ENCODE assay signal across 13 cellular contexts in the genomic region with DNA sequence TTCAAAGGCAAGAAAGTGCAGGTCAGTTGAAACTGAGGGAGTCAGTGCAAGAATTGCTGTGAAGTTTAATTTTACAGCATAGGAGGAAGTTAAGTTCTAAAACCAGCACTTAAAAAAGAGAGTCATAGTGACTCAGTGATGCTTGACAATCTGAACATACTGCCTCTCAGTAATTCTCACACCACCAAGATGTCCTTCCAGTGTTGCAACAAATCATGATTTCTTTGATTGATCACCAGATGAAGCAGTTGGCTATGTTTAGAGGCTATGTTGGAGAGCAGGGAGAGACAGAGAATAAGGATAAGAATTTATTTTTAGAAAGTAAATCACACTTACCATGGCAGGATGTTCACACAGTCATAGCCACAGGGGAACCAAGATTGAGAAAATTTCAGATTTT. TPM values are rescaled to one million over a fixed set of nuclear protein-coding genes. Genes with fewer than 3 reads are reported as not detected.
A peak's percentile ranks its signal among the peaks of the same experiment; 100 is the strongest.
DNase-seq lines count a peak whose midpoint lies in the region; ATAC-seq and TF ChIP-seq lines count a peak whose summit lies in the region.
"Had no signal": no experiment of that assay in that cellular context is flagged by ENCODE, and none has a peak within 500 bp of the region (broad histone marks: within the 10 kb centered on the region; RNA-seq: fewer than 3 reads in every experiment).

No MANE protein-coding gene starts in this region.

- TF ChIP-seq CTCF in OCI-LY3 (IDR thresholded peaks at IDR 0.05; ENCODE audit: low read depth, low read length) (no peak), GM20000 (IDR thresholded peaks at IDR 0.05; ENCODE audit: extremely low read depth, missing control alignments) (no peak)

- DNase-seq in left ventricle myocardium superior = no peak
- no peak for DNase-seq in Right ventricle myocardium superior
- peak; percentile 37 for DNase-seq in germinal center (ENCODE audit: low spot score)
- no peak for DNase-seq in GM20000 (ENCODE audit: low spot score)
- no peak for DNase-seq in effector CD8-positive, alpha-beta T cell (lab: John Stamatoyannopoulos, UW)
- DNase-seq in superior temporal gyrus (ENCODE audit: extremely low spot score) = no peak
- DNase-seq: activated CD4-positive, alpha-beta T cell treated with anti-CD3 and anti-CD28 coated beads, Interleukin-2, amount 10 ng/mL, durations not matched to agents 24 days and 14 days; activated T-cell treated with anti-CD3 and anti-CD28 coated beads, Interleukin-2, amount 50 U/mL, for 48 hours; NCI-H1436 treated with DMSO at 0.1 percent for 48 hours; Peyer's patch; stomach had no signal

- peak overlapping the region; percentile 28 for H3K4me2 ChIP-seq in OCI-LY3 (ENCODE audit: low read length)

- H3K27me3 ChIP-seq in OCI-LY3 (ENCODE audit: low read depth, low read length) = peaks cover 4% of the 10 kb centered on the region; the same call in 1 of the 2 replicates
- H3K27me3 ChIP-seq: Peyer's patch, stomach had no signal

- peak; percentile 33 for ATAC-seq in left ventricle myocardium superior
- ATAC-seq in Right ventricle myocardium superior (ENCODE audit: poor library complexity) = no peak
- ATAC-seq in GM18861 (IDR thresholded peaks at IDR 0.05; ENCODE audit: unreplicated experiment) = no peak

- H3K36me3 ChIP-seq in OCI-LY3 (replicated peaks; ENCODE audit: low read depth, low read length) = no peaks in the 10 kb centered on the region
- H3K36me3 ChIP-seq: Peyer's patch, stomach had no signal

- H3K27ac ChIP-seq in OCI-LY3 (ENCODE audit: low read length) = no peak overlapping the region
- H3K27ac ChIP-seq: Peyer's patch had no signal

- H2AFZ ChIP-seq in OCI-LY3 (ENCODE audit: low read depth, low read length) = no peak overlapping the region

- no peak overlapping the region for H3K4me3 ChIP-seq in OCI-LY3 (ENCODE audit: low read length)
- H3K4me3 ChIP-seq: Peyer's patch, stomach had no signal

- H3K9ac ChIP-seq in OCI-LY3 (ENCODE audit: low read length) = no peak overlapping the region

- H4K20me1 ChIP-seq in OCI-LY3 (ENCODE audit: insufficient read depth, low read length) = peaks cover 36% of the 10 kb centered on the region; the same call in 1 of the 2 replicates

- no peaks in the 10 kb centered on the region for H3K9me3 ChIP-seq in OCI-LY3 (ENCODE audit: insufficient read depth, low read length)
- H3K9me3 ChIP-seq: Peyer's patch, stomach had no signal

- intact Hi-C loops in left ventricle myocardium superior (cut with micrococcal nuclease) (no loop called here), Right ventricle myocardium superior (cut with DNase I) (loop anchor here (10.0 kb wide), 1 partner anchor 377 kb away; no protein-coding TSS in a partner anchor)

- peaks cover 50% of the 10 kb centered on the region for H3K4me1 ChIP-seq in OCI-LY3 (ENCODE audit: low read length)

- no peaks in the 10 kb centered on the region for H3K79me2 ChIP-seq in OCI-LY3 (ENCODE audit: low read length)

RNA-seq across cellular contexts. Expression of gene TRIM2, which starts 13.2 kb away (rescaled TPM):
- total RNA-seq in left ventricle myocardium superior = 18.6 TPM
- 15.3 TPM for total RNA-seq in Right ventricle myocardium superior
- total RNA-seq: activated CD4-positive, alpha-beta T cell treated with anti-CD3 and anti-CD28 coated beads, Interleukin-2, amount 10 ng/mL, durations not matched to agents 24 days and 14 days had no signal
